Comparison of ENCODE assay signal across 23 cellular contexts in the genomic region with DNA sequence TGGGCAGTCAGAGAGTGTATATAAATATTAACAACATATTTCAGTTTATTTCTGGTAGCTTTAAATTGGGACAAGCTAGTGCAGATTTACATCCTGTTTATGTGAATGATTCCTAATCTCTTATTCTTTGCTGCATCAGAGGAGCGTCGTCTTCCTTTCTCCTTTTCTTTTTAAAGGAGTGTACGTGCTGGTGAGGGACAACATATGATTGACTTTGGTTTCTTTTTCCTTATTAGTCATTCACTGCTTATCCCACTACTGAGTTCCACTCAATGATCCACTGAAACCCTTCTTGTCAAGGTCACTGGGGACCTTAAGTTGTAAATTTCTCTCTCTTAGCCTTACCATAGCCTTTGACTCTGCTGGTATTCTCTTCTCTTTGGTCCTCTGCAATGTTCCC.
"Had no signal": no experiment of that assay in that cellular context is flagged by ENCODE, and none has a peak within 500 bp of the region (broad histone marks: within the 10 kb centered on the region; RNA-seq: fewer than 3 reads in every experiment).

No MANE protein-coding gene starts in this region.

- H3K9me3 ChIP-seq: adrenal gland, pancreas, psoas muscle, suprapubic skin, tibial artery, upper lobe of right lung had no signal

- H3K27ac ChIP-seq: adrenal gland, coronary artery, pancreas, psoas muscle, suprapubic skin, tibial artery, upper lobe of right lung had no signal

- ATAC-seq: activated CD4-positive, alpha-beta T cell treated with anti-CD3 and anti-CD28 coated beads for 36 hours; activated T-cell treated with anti-CD3 and anti-CD28 coated beads, Interleukin-2, amount 50 U/mL, for 72 hours; effector memory CD8-positive, alpha-beta T cell; left ventricle myocardium superior; naive thymus-derived CD4-positive, alpha-beta T cell; pancreas; psoas muscle; upper lobe of right lung had no signal

- H3K27me3 ChIP-seq: adrenal gland, pancreas, suprapubic skin, tibial artery, upper lobe of right lung had no signal

- H3K4me3 ChIP-seq: adrenal gland, coronary artery, pancreas, psoas muscle, suprapubic skin, tibial artery, upper lobe of right lung had no signal

- H3K36me3 ChIP-seq: adrenal gland, pancreas, suprapubic skin, tibial artery, upper lobe of right lung had no signal

- DNase-seq: activated CD4-positive, alpha-beta T cell treated with anti-CD3 and anti-CD28 coated beads for 36 hours; activated CD4-positive, CD25-positive, alpha-beta regulatory T cell; activated effector memory CD4-positive, alpha-beta T cell treated with Interleukin-2 at 50 U/mL for 16 hours; activated naive CD4-positive, alpha-beta T cell treated with Interleukin-2 at 50 U/mL for 16 hours; activated naive CD8-positive, alpha-beta T cell treated with anti-CD3 and anti-CD28 coated beads for 36 hours; activated T-cell treated with anti-CD3 and anti-CD28 coated beads for 4 hours; activated T-cell treated with anti-CD3 and anti-CD28 coated beads, Interleukin-2, amount 50 U/mL, for 72 hours; adrenal gland; aorta; effector memory CD8-positive, alpha-beta T cell; erythroblast; islet precursor cell; left ventricle myocardium superior; naive thymus-derived CD4-positive, alpha-beta T cell; pancreas; psoas muscle; stimulated activated CD4-positive, alpha-beta T cell treated with anti-CD3 and anti-CD28 coated beads, Interleukin-15, amount 100 ng/mL, for 24 hours; stimulated activated naive CD4-positive, alpha-beta T cell; T-helper 1 cell; tibial artery; upper lobe of right lung had no signal
